Comparison of ENCODE assay signal across 8 cellular contexts in genomic region chr11:95790123-95790932, GRCh38. TPM values are rescaled to one million over a fixed set of nuclear protein-coding genes. Genes with fewer than 3 reads are reported as not detected.
A peak's percentile ranks its signal among the peaks of the same experiment; 100 is the strongest.
DNase-seq lines count a peak whose midpoint lies in the region; ATAC-seq and TF ChIP-seq lines count a peak whose summit lies in the region.

CEP57 (plus strand) TSS chr11:95790498; CDS start chr11:95790699, 201 bp downstream.

- peak within 1 kb of the TSS; percentile 100 for H3K27ac Mint-ChIP-seq in activated naive CD8-positive, alpha-beta T cell

- CTCF ChIA-PET in GM10248 (lab: Yijun Ruan, JAX): interaction anchor here (1.0 to 3.0 kb wide), 6 partner anchors 11 to 639 kb away, joined by 3 to 18 read pairs (median 4); no protein-coding TSS in a partner anchor

- no peaks in the 10 kb centered on the region for H3K36me3 ChIP-seq in testis (ENCODE audit: low read depth, missing control alignments)

- no peaks in the 10 kb centered on the region for H3K9me3 ChIP-seq in testis

- DNase-seq in GM10248 (ENCODE audit: extremely low spot score) (peak; percentile 92), NCI-H1105 (lab: John Stamatoyannopoulos, UW) (peak; percentile 97), SKM-1 treated with dmso at 0.1 percent for 144 hours (lab: John Stamatoyannopoulos, UW; ENCODE audit: unreplicated experiment) (peak; percentile 96), glomerular visceral epithelial cell (ENCODE audit: extremely low spot score) (peak; percentile 96), omental fat pad (ENCODE audit: low spot score) (peak; percentile 93), testis (peak; percentile 99)

- no peak for TF ChIP-seq CTCF in GM10248 (IDR thresholded peaks at IDR 0.05; ENCODE audit: control extremely low read depth, extremely low read depth, low read depth, missing control alignments)
- TF ChIP-seq CTCF in omental fat pad (IDR thresholded peaks at IDR 0.05): no peak
- peak in 1 of 3 experiments; percentile 2 for TF ChIP-seq CTCF in testis (IDR thresholded peaks at IDR 0.05)

- H3K36me3 Mint-ChIP-seq in activated naive CD8-positive, alpha-beta T cell: peaks cover 7% of the 10 kb centered on the region

- H3K4me1 Mint-ChIP-seq in activated naive CD8-positive, alpha-beta T cell (ENCODE audit: low read depth): peaks cover 58% of the 10 kb centered on the region

- H3K27me3 Mint-ChIP-seq in activated naive CD8-positive, alpha-beta T cell: no peaks in the 10 kb centered on the region

- peak; percentile 59 for ATAC-seq in HG02623 (IDR thresholded peaks at IDR 0.05; ENCODE audit: unreplicated experiment)
- ATAC-seq in omental fat pad (ENCODE audit: low FRiP score): peak; percentile 88

- H3K4me3 ChIP-seq in testis: peak within 1 kb of the TSS; percentile 87

- H3K4me1 ChIP-seq in testis: peaks cover 13% of the 10 kb centered on the region

- H3K9me3 Mint-ChIP-seq in activated naive CD8-positive, alpha-beta T cell (ENCODE audit: low read depth): no peaks in the 10 kb centered on the region

- intact Hi-C loops in testis (cut with DNase I; ENCODE audit: low total_unique reads): no loop called here

- no peaks in the 10 kb centered on the region for H3K27me3 ChIP-seq in testis

- peak; percentile 63 for TF ChIP-seq POLR2A in testis (IDR thresholded peaks at IDR 0.05)

- POLR2A ChIA-PET in GM10248 (lab: Yijun Ruan, JAX): interaction anchor here (0.6 to 1.6 kb wide), 3 partner anchors 464 to 559 kb away, joined by 3 to 6 read pairs (median 5); partner anchors contain the start of gene SESN3

- H3K27ac ChIP-seq in testis: peak within 1 kb of the TSS; percentile 99 to 100

- H3K4me3 Mint-ChIP-seq in activated naive CD8-positive, alpha-beta T cell: peak within 1 kb of the TSS; percentile 99

- 0 to 1% methylated on average over 30 to 55 of the region's 55 CpGs for WGBS in testis, 2 donors

RNA-seq across cellular contexts. Expression of gene CEP57, which starts in this region (rescaled TPM):
- total RNA-seq in omental fat pad: 10 to 100 TPM; 17.8 to 38.9 (median 30.4) TPM
- total RNA-seq in testis: 10 to 100 TPM; 56.8 to 69.3 TPM
- polyA plus RNA-seq in testis (ENCODE audit: insufficient read depth, low read depth, low replicate concordance): 52.5 TPM

Comparison
In these comparisons a context has a peak if more than half of its experiments do, and no peak if none do; other contexts are left out.
1. Peak in every context shown above with its lines: DNase-seq, ATAC-seq, H3K4me3 ChIP-seq and H3K27ac ChIP-seq.